In the genomic region with DNA sequence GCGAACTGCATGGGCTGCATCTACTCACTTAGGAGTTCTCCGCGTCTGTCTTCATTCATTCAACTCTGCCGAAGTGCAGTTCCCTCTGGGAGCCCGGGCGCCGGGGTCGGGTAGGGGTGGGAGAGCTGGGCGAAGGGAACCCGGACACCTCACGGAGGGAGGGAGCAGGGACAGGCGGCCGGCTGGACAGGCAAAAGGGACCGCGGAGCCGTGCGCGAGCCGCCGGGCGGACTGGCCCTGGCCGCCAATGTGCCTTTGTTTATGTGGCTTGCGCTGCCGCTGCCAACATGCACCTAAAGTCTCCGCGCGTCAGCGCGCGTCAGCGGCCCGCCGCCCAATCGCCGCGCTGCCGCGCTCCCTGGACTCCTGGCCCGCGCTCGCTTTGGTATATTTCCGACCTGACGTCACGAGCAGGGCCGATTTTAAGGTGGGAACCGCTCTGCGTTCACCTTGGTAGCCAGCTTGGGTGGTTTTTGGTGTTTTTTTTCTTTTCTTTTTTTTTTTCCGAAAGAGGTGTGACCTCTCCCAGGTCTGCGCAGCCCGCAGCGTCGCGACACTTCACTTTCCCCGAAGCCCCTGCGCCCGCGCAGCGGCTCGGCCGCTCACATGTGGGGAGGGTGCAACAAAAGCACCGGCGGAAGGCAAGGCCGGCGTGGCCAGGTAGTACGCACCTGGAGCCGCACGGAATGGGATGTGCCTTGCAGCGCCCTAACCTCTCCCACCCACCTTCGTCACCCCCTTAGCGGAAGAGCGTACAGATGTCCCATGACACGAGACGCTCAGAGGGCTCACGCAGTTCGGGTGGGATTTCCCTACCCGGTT, we compare ENCODE assay signal across 8 cellular contexts. TPM values are rescaled to one million over a fixed set of nuclear protein-coding genes. Genes with fewer than 3 reads are reported as not detected.
DNase-seq lines count a peak whose midpoint lies in the region; ATAC-seq and TF ChIP-seq lines count a peak whose summit lies in the region.

A gene (minus strand): TSS at position 270 of the 822 bp plus-strand sequence. CDS start 2,535 bp downstream, outside the sequence.

- peak within 1 kb of the TSS; percentile 99 to 100 (median 100) for H3K27ac Mint-ChIP-seq in naive B cell
- peak within 1 kb of the TSS; percentile 100 for H3K27ac Mint-ChIP-seq in stimulated activated memory B cell treated with anti-CD40 and anti-IgM and Interleukin-4, amounts not matched to agents 10 μg/mL and 1 μg/mL and 100 μg/mL, for 72 hours

- H2BK5ac ChIP-seq in IMR-90 (ENCODE audit: low read depth, low read length, poor library complexity, severe bottlenecking), result peak within 1 kb of the TSS; percentile 92

- dilution Hi-C loops in IMR-90 (cut with HindIII; ENCODE audit: low sequenced_read_pairs, unreplicated experiment), result no loop called here

- peak within 1 kb of the TSS; percentile 25; the same call in 1 of the 3 replicates for H2BK15ac ChIP-seq in IMR-90 (ENCODE audit: low read depth, low read length)

- H3K27ac ChIP-seq in IMR-90 (ENCODE audit: insufficient read depth, low read length), result peak within 1 kb of the TSS; percentile 93
- peak within 1 kb of the TSS; percentile 89 to 97 (median 96) for H3K27ac ChIP-seq in Peyer's patch
- H3K27ac ChIP-seq in esophagus squamous epithelium, result peak within 1 kb of the TSS; percentile 94 to 99 (median 96)

- H3K4me3 ChIP-seq in IMR-90 (ENCODE audit: insufficient read depth, low read depth, low read length), result peak within 1 kb of the TSS; percentile 88
- peak within 1 kb of the TSS; percentile 59 to 75 (median 68) for H3K4me3 ChIP-seq in Peyer's patch
- H3K4me3 ChIP-seq in esophagus squamous epithelium, result peak within 1 kb of the TSS; percentile 63 to 82 (median 80)

- peak within 1 kb of the TSS; percentile 45; the same call in 1 of the 2 replicates for H2BK120ac ChIP-seq in IMR-90 (ENCODE audit: low read depth, low read length)

- no peak within 1 kb of the TSS; the same call in 1 of the 2 replicates for H2BK20ac ChIP-seq in IMR-90 (ENCODE audit: low read depth, low read length)

- no peaks in the 10 kb centered on the region for H3K27me3 ChIP-seq in IMR-90 (ENCODE audit: control insufficient read depth, insufficient read depth, low read length)
- no peaks in the 10 kb centered on the region for H3K27me3 ChIP-seq in Peyer's patch
- H3K27me3 ChIP-seq in esophagus squamous epithelium, result peaks cover 0 to 9% (median 0%) of the 10 kb centered on the region in 4 donors

- peak; percentile 99 for TF ChIP-seq POLR2A in IMR-90 (IDR thresholded peaks at IDR 0.05; ENCODE audit: low read depth, low read length)
- peak; percentile 83 to 96 for TF ChIP-seq POLR2A in Peyer's patch (IDR thresholded peaks at IDR 0.05)
- peak in 3 of 4 donors; percentile 64 to 94 (median 91) for TF ChIP-seq POLR2A in esophagus squamous epithelium (IDR thresholded peaks at IDR 0.05)

- H3K14ac ChIP-seq in IMR-90 (replicated peaks; ENCODE audit: low read depth, low read length), result peak within 1 kb of the TSS; percentile 69; the same call in 1 of the 2 replicates

- peak within 1 kb of the TSS; percentile 92 to 99 (median 98) for H3K4me3 Mint-ChIP-seq in naive B cell
- H3K4me3 Mint-ChIP-seq in stimulated activated memory B cell treated with anti-CD40 and anti-IgM and Interleukin-4, amounts not matched to agents 10 μg/mL and 1 μg/mL and 100 μg/mL, for 72 hours, result peak within 1 kb of the TSS; percentile 99

- POLR2A ChIA-PET in IMR-90 (lab: Charles Lee; ENCODE audit: unreplicated experiment), result no interaction called here

- peak within 1 kb of the TSS; percentile 78 for H3K9ac ChIP-seq in IMR-90 (ENCODE audit: low read depth, low read length)

- H3K4me2 ChIP-seq in IMR-90 (ENCODE audit: low read depth, low read length), result peak within 1 kb of the TSS; percentile 92

- peak within 1 kb of the TSS; percentile 43; the same call in 1 of the 2 replicates for H4K91ac ChIP-seq in IMR-90 (ENCODE audit: insufficient read depth, low read depth, low read length)

- H3K9me3 ChIP-seq in IMR-90 (ENCODE audit: control insufficient read depth, insufficient read depth, low read length), result no peaks in the 10 kb centered on the region
- H3K9me3 ChIP-seq in Peyer's patch, result no peaks in the 10 kb centered on the region
- H3K9me3 ChIP-seq in esophagus squamous epithelium, result no peaks in the 10 kb centered on the region

- peak within 1 kb of the TSS; percentile 67 to 97; a peak in 3 of 4 replicates for H4K8ac ChIP-seq in IMR-90 (ENCODE audit: low read depth in 2 of 2, low read length in 2 of 2)

- TF ChIP-seq RAD21 in IMR-90 (IDR thresholded peaks at IDR 0.05; ENCODE audit: low read length), result no peak

- H3K4ac ChIP-seq in IMR-90 (ENCODE audit: low read depth, low read length), result peak within 1 kb of the TSS; percentile 84

- H3K23ac ChIP-seq in IMR-90 (ENCODE audit: low read depth, low read length), result peak within 1 kb of the TSS; percentile 54

- no peaks in the 10 kb centered on the region for H4K20me1 ChIP-seq in IMR-90 (ENCODE audit: insufficient read depth, low read length)

- peak; percentile 89 for DNase-seq in DMS153 (lab: John Stamatoyannopoulos, UW)
- peak; percentile 92 for DNase-seq in IMR-90
- peak; percentile 94 to 98 (median 95) for DNase-seq in Peyer's patch
- DNase-seq in activated T-helper 1 cell treated with Interleukin-2 at 50 U/mL for 16 hours (ENCODE audit: low read depth), result peak; percentile 82
- DNase-seq in esophagus squamous epithelium (lab: John Stamatoyannopoulos, UW), result peak; percentile 52
- DNase-seq in naive B cell, result peak; percentile 93

- no TSS peak for BruUV-seq in IMR-90 (replicated peaks; lab: Mats Ljungman, UMichigan)

- TF ChIP-seq CTCF in IMR-90 (conservative IDR thresholded peaks at IDR 0.05; ENCODE audit: low read depth, low read length) (no peak), Peyer's patch (IDR thresholded peaks at IDR 0.05) (no peak), esophagus squamous epithelium (IDR thresholded peaks at IDR 0.05) (peak in 1 of 6 experiments; percentile 5)

- H3K9me3 Mint-ChIP-seq in naive B cell, result peaks cover 4 to 25% (median 6%) of the 10 kb centered on the region in 7 donors
- no peaks in the 10 kb centered on the region for H3K9me3 Mint-ChIP-seq in stimulated activated memory B cell treated with anti-CD40 and anti-IgM and Interleukin-4, amounts not matched to agents 10 μg/mL and 1 μg/mL and 100 μg/mL, for 72 hours

- peaks cover 53 to 79% (median 55%) of the 10 kb centered on the region in 3 donors for H3K4me1 Mint-ChIP-seq in naive B cell
- H3K4me1 Mint-ChIP-seq in stimulated activated memory B cell treated with anti-CD40 and anti-IgM and Interleukin-4, amounts not matched to agents 10 μg/mL and 1 μg/mL and 100 μg/mL, for 72 hours, result peaks cover 61% of the 10 kb centered on the region

- peaks cover 11 to 15% of the 10 kb centered on the region in 2 experiments; a peak in 3 of 4 replicates for H3K79me1 ChIP-seq in IMR-90 (ENCODE audit: low read depth in 1 of 2, low read length in 2 of 2)

- intact Hi-C loops in IMR-90 (cut with micrococcal nuclease) (loop anchor here (1.0 to 10.0 kb wide), 4 partner anchors 104 to 955 kb away; a partner anchor contains a TSS), esophagus squamous epithelium (cut with DNase I) (loop anchor here (5.0 kb wide), 1 partner anchor 255 kb away; no protein-coding TSS in a partner anchor)

- H3K4me1 ChIP-seq in IMR-90 (ENCODE audit: control insufficient read depth, insufficient read depth, low read length) (no peaks in the 10 kb centered on the region; the same call in none of the 2 replicates), Peyer's patch (peaks cover 0 to 14% (median 0%) of the 10 kb centered on the region in 4 donors), esophagus squamous epithelium (peaks cover 0 to 28% (median 3%) of the 10 kb centered on the region in 3 donors)

- in situ Hi-C loops in IMR-90 (cut with MboI; ENCODE audit: low sequenced_read_pairs), result loop anchor here (25.0 kb wide), 3 partner anchors 255 to 1530 kb away; no protein-coding TSS in a partner anchor

- peaks cover 15% of the 10 kb centered on the region for H3K36me3 ChIP-seq in IMR-90 (ENCODE audit: control insufficient read depth, insufficient read depth, low read length)
- peaks cover 0 to 13% (median 0%) of the 10 kb centered on the region in 3 donors for H3K36me3 ChIP-seq in Peyer's patch
- H3K36me3 ChIP-seq in esophagus squamous epithelium, result peaks cover 0 to 24% (median 0%) of the 10 kb centered on the region in 3 donors

- CTCF ChIA-PET in IMR-90 (lab: Yijun Ruan, JAX), result interaction anchor here (0.6 kb wide), 1 partner anchor 269 kb away, joined by 3 read pairs; no protein-coding TSS in a partner anchor

- peak within 1 kb of the TSS; percentile 93 for H2AFZ ChIP-seq in IMR-90 (replicated peaks; ENCODE audit: low read length, poor library complexity)

- peak within 1 kb of the TSS; percentile 34; the same call in 1 of the 2 replicates for H3K18ac ChIP-seq in IMR-90 (ENCODE audit: low read depth, low read length)

- ATAC-seq in GM21576 (IDR thresholded peaks at IDR 0.05; ENCODE audit: unreplicated experiment) (peak; percentile 65), IMR-90 (ENCODE audit: low read depth) (peak; percentile 69), naive B cell (ENCODE audit: low read depth in 2 of 2) (peak; percentile 59 to 60)
- ATAC-seq in stimulated activated memory B cell treated with anti-CD40 and anti-IgM and Interleukin-4, amounts not matched to agents 10 μg/mL and 1 μg/mL and 100 μg/mL, for 72 hours, result peak; percentile 86

- H2AK5ac ChIP-seq in IMR-90 (ENCODE audit: low read depth, low read length), result peak within 1 kb of the TSS; percentile 77

- peaks cover 0 to 11% of the 10 kb centered on the region in 2 donors for H3K36me3 Mint-ChIP-seq in naive B cell
- H3K36me3 Mint-ChIP-seq in stimulated activated memory B cell treated with anti-CD40 and anti-IgM and Interleukin-4, amounts not matched to agents 10 μg/mL and 1 μg/mL and 100 μg/mL, for 72 hours, result peaks cover 30% of the 10 kb centered on the region

- H4K5ac ChIP-seq in IMR-90 (ENCODE audit: low read depth, low read length), result peak within 1 kb of the TSS; percentile 18; the same call in 1 of the 2 replicates

- 0% methylated on average over 14 of the region's 76 CpGs; no CpG with 5 or more reads in 1 of the 2 experiments for WGBS in IMR-90 (ENCODE audit: extremely low coverage in 2 of 2, insufficient read length in 1 of 2), 2 experiments
- WGBS in esophagus squamous epithelium, 2 donors, result 0 to 2% methylated on average over 37 to 59 of the region's 76 CpGs

- peaks cover 42 to 45% (median 45%) of the 10 kb centered on the region in 3 donors for H3K27me3 Mint-ChIP-seq in naive B cell
- H3K27me3 Mint-ChIP-seq in stimulated activated memory B cell treated with anti-CD40 and anti-IgM and Interleukin-4, amounts not matched to agents 10 μg/mL and 1 μg/mL and 100 μg/mL, for 72 hours, result peaks cover 21% of the 10 kb centered on the region

- H3K56ac ChIP-seq in IMR-90 (ENCODE audit: extremely low read depth, insufficient read depth, low read length), result peak within 1 kb of the TSS; percentile 66; the same call in 1 of the 2 replicates

- no peaks in the 10 kb centered on the region for H3K9me1 ChIP-seq in IMR-90 (ENCODE audit: insufficient read depth, low read length)

- peak within 1 kb of the TSS; percentile 35 for H2AK9ac ChIP-seq in IMR-90 (replicated peaks; ENCODE audit: low read depth, low read length, poor library complexity)

RNA-seq across cellular contexts. Expression of the gene that starts here (rescaled TPM):
- 0.72 and 2.8 TPM in 2 replicates for total RNA-seq in IMR-90 (2012; rRNA removed)
- 2.3 and 13.6 TPM in 2 replicates for polyA plus RNA-seq in IMR-90 (2012; rRNA removed)
- polyA plus RNA-seq in IMR-90 (2012; cell fraction: cytosol; rRNA removed), result 6.8 and 32.0 TPM in 2 replicates
- polyA plus RNA-seq in IMR-90 (2012; cell fraction: nucleus; rRNA removed; ENCODE audit: low replicate concordance), result 258 and 476 TPM in 2 replicates
- 1 to 10 TPM; 1.9 to 5.0 (median 2.5) TPM for total RNA-seq in Peyer's patch
- 1 to 10 TPM in 3 of 4 donors, under 1 TPM in 1; 0.95 to 1.6 (median 1.2) TPM for total RNA-seq in esophagus squamous epithelium
- polyA plus RNA-seq in naive B cell (ENCODE audit: low read depth in 6 of 6), result 10 to 100 TPM; 39.7 to 95.8 (median 56.0) TPM

Comparison
In these comparisons a context has a peak if more than half of its experiments do, and no peak if none do; other contexts are left out.
1. Peak in every context shown above with its lines: DNase-seq, ATAC-seq, H3K4me3 ChIP-seq and H3K27ac ChIP-seq.